ENCODE assay signal across 8 cellular contexts in genomic region chr1:149849947-149850360, GRCh38. TPM values are rescaled to one million over a fixed set of nuclear protein-coding genes. Genes with fewer than 3 reads are reported as not detected.
DNase-seq lines count a peak whose midpoint lies in the region; ATAC-seq and TF ChIP-seq lines count a peak whose summit lies in the region.

No MANE protein-coding gene starts in this region.

- POLR2A ChIA-PET in activated CD4-positive, alpha-beta T cell treated with anti-CD3 and anti-CD28 coated beads for 36 hours (lab: Charles Lee), result interaction anchor here (1.6 to 2.2 kb wide), 2 partner anchors 36 to 38 kb away, joined by 12 to 13 read pairs; a partner anchor contains a TSS

- H3K4me3 ChIP-seq in WI38 (ENCODE audit: low read depth, low read length) (peak overlapping the region; percentile 59), foreskin fibroblast (ENCODE audit: low read depth in 1 of 2, low read length in 2 of 2) (peak overlapping the region; percentile 74)

- ATAC-seq in activated CD4-positive, alpha-beta T cell treated with anti-CD3 and anti-CD28 coated beads for 36 hours, result no peak
- ATAC-seq in sciatic nerve, result no peak

- CTCF ChIA-PET in activated CD4-positive, alpha-beta T cell treated with anti-CD3 and anti-CD28 coated beads for 36 hours (lab: Charles Lee), result no interaction called here

- peaks cover 19% of the 10 kb centered on the region for H3K36me3 Mint-ChIP-seq in activated CD4-positive, alpha-beta T cell treated with anti-CD3 and anti-CD28 coated beads for 36 hours (ENCODE audit: low read depth)

- no peak overlapping the region for H3K27ac ChIP-seq in caudate nucleus (ENCODE audit: low read depth, low read length)

- peak; percentile 12 for DNase-seq in activated CD4-positive, alpha-beta T cell treated with anti-CD3 and anti-CD28 coated beads for 36 hours
- DNase-seq in activated CD4-positive, alpha-beta T cell treated with anti-CD3 and anti-CD28 coated beads, Interleukin-2, amount 50 U/mL, for 1 hour, result no peak
- DNase-seq in foreskin fibroblast (peak in 1 of 2 donors; percentile 18), sciatic nerve (ENCODE audit: low spot score) (peak; percentile 17), NCI-H82 (lab: John Stamatoyannopoulos, UW) (no peak), ecto neural progenitor cell (ENCODE audit: low spot score) (no peak), caudate nucleus (lab: John Stamatoyannopoulos, UW) (no peak)

- intact Hi-C loops in activated CD4-positive, alpha-beta T cell treated with anti-CD3 and anti-CD28 coated beads for 36 hours (cut with DNase I, micrococcal nuclease), result no loop called here
- intact Hi-C loops in sciatic nerve (cut with DNase I), result no loop called here

- H3K9me3 Mint-ChIP-seq in activated CD4-positive, alpha-beta T cell treated with anti-CD3 and anti-CD28 coated beads for 36 hours (ENCODE audit: low read depth), result no peaks in the 10 kb centered on the region

- H3K4me3 Mint-ChIP-seq in activated CD4-positive, alpha-beta T cell treated with anti-CD3 and anti-CD28 coated beads for 36 hours, result peak overlapping the region; percentile 81

- no peaks in the 10 kb centered on the region for H3K27me3 Mint-ChIP-seq in activated CD4-positive, alpha-beta T cell treated with anti-CD3 and anti-CD28 coated beads for 36 hours

- peak overlapping the region; percentile 96 for H3K27ac Mint-ChIP-seq in activated CD4-positive, alpha-beta T cell treated with anti-CD3 and anti-CD28 coated beads for 36 hours

- H3K4me1 Mint-ChIP-seq in activated CD4-positive, alpha-beta T cell treated with anti-CD3 and anti-CD28 coated beads for 36 hours, result peaks cover 42% of the 10 kb centered on the region

- TF ChIP-seq CTCF in WI38 (IDR thresholded peaks at IDR 0.05; ENCODE audit: low read depth, low read length) (no peak), foreskin fibroblast (IDR thresholded peaks at IDR 0.05; ENCODE audit: low read depth, low read length) (no peak)

RNA-seq across cellular contexts. Expression of gene BOLA1, which starts 49.4 kb away (rescaled TPM):
- 10 to 100 TPM; 24.1 to 30.0 TPM for total RNA-seq in activated CD4-positive, alpha-beta T cell treated with anti-CD3 and anti-CD28 coated beads for 36 hours
- total RNA-seq in sciatic nerve, result 13.7 TPM

Comparison
In these comparisons a context has a peak if more than half of its experiments do, and no peak if none do; other contexts are left out.
1. DNase-seq: peak in activated CD4-positive, alpha-beta T cell treated with anti-CD3 and anti-CD28 coated beads for 36 hours (single experiment) and sciatic nerve (single experiment); none in activated CD4-positive, alpha-beta T cell treated with anti-CD3 and anti-CD28 coated beads, Interleukin-2, amount 50 U/mL, for 1 hour (single experiment), NCI-H82 (single experiment), ecto neural progenitor cell (single experiment) and caudate nucleus (0 of 61).